Comparison of ENCODE assay signal across 1 cellular context in the genomic region with DNA sequence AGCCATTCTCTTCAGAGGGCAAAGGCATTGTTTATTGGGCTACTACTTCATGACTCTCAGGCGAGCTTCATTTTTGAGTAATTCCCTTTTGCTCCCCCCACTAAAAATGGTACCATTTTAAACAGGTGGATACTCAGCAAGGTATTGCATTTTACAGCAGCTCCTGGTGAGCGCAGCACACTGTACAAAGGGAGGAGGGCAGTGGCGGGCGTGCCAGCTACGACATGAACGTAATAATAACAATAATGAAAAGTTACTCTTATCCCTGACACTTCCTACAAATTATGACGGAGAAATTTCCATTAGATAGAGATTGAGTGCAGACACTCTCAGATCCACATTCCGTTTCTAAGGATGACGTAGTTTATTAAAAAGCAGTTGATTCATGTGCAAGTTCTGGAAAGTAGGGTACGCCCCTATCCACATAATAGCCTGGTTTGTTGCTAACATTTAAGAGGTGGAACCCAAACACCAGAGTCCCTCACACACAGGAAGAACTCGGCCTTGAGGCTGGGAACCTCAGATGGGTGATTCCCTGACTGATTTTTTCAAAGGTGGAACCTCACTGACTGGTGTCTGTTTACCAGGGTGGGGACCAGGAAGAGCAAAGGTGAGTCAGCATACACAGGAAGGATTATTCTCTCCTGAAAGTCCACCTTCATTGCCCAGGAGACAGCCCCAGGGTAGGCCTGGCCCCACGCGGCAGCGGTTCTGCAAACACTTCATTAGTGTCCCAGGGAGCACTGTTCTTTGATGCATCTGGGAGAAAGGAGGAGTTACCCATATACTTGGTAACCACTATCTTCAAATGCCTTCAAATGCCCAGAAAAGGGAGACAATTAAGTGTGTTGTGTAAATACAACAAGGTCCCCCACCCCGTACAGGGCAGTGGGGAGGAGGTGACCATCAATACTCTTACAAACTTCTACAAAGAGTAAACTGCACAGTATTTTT.
TF ChIP-seq lines count a peak whose summit lies in the region.

No MANE protein-coding gene starts in this region.

TF ChIP-seq in HepG2, 621 proteins besides CTCF, POLR2A, EP300 and RAD21 (continued from another document and continues in another):
- peak; percentile 97 for TF ChIP-seq ETV5 (CRISPR knock-in tag; IDR thresholded peaks at IDR 0.05; ENCODE audit: borderline replicate concordance)
- peak; percentile 53; the same call in 1 of the 2 replicates for TF ChIP-seq HBP1 (CRISPR knock-in tag; IDR thresholded peaks at IDR 0.05; ENCODE audit: low read depth)
- no peak for TF ChIP-seq PAF1 (CRISPR knock-in tag; IDR thresholded peaks at IDR 0.05)
- TF ChIP-seq, protein P1, sequence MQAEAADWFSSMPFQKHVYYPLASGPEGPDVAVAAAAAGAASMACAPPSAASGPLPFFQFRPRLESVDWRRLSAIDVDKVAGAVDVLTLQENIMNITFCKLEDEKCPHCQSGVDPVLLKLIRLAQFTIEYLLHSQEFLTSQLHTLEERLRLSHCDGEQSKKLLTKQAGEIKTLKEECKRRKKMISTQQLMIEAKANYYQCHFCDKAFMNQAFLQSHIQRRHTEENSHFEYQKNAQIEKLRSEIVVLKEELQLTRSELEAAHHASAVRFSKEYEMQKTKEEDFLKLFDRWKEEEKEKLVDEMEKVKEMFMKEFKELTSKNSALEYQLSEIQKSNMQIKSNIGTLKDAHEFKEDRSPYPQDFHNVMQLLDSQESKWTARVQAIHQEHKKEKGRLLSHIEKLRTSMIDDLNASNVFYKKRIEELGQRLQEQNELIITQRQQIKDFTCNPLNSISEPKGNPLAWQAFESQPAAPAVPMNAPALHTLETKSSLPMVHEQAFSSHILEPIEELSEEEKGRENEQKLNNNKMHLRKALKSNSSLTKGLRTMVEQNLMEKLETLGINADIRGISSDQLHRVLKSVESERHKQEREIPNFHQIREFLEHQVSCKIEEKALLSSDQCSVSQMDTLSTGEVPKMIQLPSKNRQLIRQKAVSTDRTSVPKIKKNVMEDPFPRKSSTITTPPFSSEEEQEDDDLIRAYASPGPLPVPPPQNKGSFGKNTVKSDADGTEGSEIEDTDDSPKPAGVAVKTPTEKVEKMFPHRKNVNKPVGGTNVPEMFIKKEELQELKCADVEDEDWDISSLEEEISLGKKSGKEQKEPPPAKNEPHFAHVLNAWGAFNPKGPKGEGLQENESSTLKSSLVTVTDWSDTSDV (CRISPR knock-in tag; IDR thresholded peaks at IDR 0.05), result no peak
- TF ChIP-seq TOE1 (CRISPR knock-in tag; IDR thresholded peaks at IDR 0.05), result peak; percentile 52; the same call in 1 of the 2 replicates
- TF ChIP-seq ZNF547 (CRISPR knock-in tag; IDR thresholded peaks at IDR 0.05), result 0 out of 2 replicates have a peak, but pooled peaks have one; percentile 46
- no peak for TF ChIP-seq ZNF17 (CRISPR knock-in tag; IDR thresholded peaks at IDR 0.05)
- no peak for TF ChIP-seq CAMTA2 (CRISPR knock-in tag; IDR thresholded peaks at IDR 0.05; ENCODE audit: borderline replicate concordance)
- TF ChIP-seq, protein P2, sequence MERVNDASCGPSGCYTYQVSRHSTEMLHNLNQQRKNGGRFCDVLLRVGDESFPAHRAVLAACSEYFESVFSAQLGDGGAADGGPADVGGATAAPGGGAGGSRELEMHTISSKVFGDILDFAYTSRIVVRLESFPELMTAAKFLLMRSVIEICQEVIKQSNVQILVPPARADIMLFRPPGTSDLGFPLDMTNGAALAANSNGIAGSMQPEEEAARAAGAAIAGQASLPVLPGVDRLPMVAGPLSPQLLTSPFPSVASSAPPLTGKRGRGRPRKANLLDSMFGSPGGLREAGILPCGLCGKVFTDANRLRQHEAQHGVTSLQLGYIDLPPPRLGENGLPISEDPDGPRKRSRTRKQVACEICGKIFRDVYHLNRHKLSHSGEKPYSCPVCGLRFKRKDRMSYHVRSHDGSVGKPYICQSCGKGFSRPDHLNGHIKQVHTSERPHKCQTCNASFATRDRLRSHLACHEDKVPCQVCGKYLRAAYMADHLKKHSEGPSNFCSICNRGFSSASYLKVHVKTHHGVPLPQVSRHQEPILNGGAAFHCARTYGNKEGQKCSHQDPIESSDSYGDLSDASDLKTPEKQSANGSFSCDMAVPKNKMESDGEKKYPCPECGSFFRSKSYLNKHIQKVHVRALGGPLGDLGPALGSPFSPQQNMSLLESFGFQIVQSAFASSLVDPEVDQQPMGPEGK (CRISPR knock-in tag; IDR thresholded peaks at IDR 0.05), result peak; percentile 94
- no peak for TF ChIP-seq ZNF660 (CRISPR knock-in tag; IDR thresholded peaks at IDR 0.05; ENCODE audit: borderline replicate concordance, low read depth)
- no peak for TF ChIP-seq ARID3A (IDR thresholded peaks at IDR 0.05; ENCODE audit: low read depth, low read length)
- peak; percentile 77 for TF ChIP-seq NKX3-1 (CRISPR knock-in tag; IDR thresholded peaks at IDR 0.05)
- peak; percentile 69; the same call in 1 of the 2 replicates for TF ChIP-seq ZBTB3 (CRISPR knock-in tag; IDR thresholded peaks at IDR 0.05; ENCODE audit: borderline replicate concordance, low read depth)
- no peak for TF ChIP-seq ZNF777 (CRISPR knock-in tag; IDR thresholded peaks at IDR 0.05)
- TF ChIP-seq NFRKB (IDR thresholded peaks at IDR 0.05), result no peak
- TF ChIP-seq XBP1 (CRISPR knock-in tag; IDR thresholded peaks at IDR 0.05), result no peak
- TF ChIP-seq, protein P3, sequence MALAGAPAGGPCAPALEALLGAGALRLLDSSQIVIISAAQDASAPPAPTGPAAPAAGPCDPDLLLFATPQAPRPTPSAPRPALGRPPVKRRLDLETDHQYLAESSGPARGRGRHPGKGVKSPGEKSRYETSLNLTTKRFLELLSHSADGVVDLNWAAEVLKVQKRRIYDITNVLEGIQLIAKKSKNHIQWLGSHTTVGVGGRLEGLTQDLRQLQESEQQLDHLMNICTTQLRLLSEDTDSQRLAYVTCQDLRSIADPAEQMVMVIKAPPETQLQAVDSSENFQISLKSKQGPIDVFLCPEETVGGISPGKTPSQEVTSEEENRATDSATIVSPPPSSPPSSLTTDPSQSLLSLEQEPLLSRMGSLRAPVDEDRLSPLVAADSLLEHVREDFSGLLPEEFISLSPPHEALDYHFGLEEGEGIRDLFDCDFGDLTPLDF (CRISPR knock-in tag; IDR thresholded peaks at IDR 0.05), result no peak
- TF ChIP-seq ZNF280B (CRISPR knock-in tag; IDR thresholded peaks at IDR 0.05; ENCODE audit: borderline replicate concordance), result no peak
- TF ChIP-seq MIXL1 (CRISPR knock-in tag; IDR thresholded peaks at IDR 0.05), result peak; percentile 95
- TF ChIP-seq, protein P4, sequence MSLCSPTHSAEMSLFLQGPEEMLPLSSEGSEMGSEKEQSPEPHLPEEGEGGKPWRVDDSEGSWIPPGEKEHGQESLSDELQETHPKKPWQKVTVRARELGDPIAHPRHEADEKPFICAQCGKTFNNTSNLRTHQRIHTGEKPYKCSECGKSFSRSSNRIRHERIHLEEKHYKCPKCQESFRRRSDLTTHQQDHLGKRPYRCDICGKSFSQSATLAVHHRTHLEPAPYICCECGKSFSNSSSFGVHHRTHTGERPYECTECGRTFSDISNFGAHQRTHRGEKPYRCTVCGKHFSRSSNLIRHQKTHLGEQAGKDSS (CRISPR knock-in tag; IDR thresholded peaks at IDR 0.05; ENCODE audit: borderline replicate concordance, low read depth), result peak; percentile 100
- TF ChIP-seq MYNN (CRISPR knock-in tag; IDR thresholded peaks at IDR 0.05; ENCODE audit: low read depth), result 0 out of 2 replicates have a peak, but pooled peaks have one; percentile 64
- TF ChIP-seq MXI1 (IDR thresholded peaks at IDR 0.05; ENCODE audit: borderline replicate concordance, low read depth, low read length), result peak; percentile 41; the same call in 1 of the 3 replicates
- TF ChIP-seq ZNF333 (CRISPR knock-in tag; IDR thresholded peaks at IDR 0.05; ENCODE audit: borderline replicate concordance), result no peak
- peak; percentile 96 for TF ChIP-seq TCF7 (IDR thresholded peaks at IDR 0.05; ENCODE audit: low read depth)
- no peak for TF ChIP-seq PBX3 (CRISPR knock-in tag; IDR thresholded peaks at IDR 0.05; ENCODE audit: borderline replicate concordance)
- TF ChIP-seq ZNF264 (CRISPR knock-in tag; IDR thresholded peaks at IDR 0.05), result no peak; the same call in 1 of the 2 replicates
- TF ChIP-seq ZNF263 (CRISPR knock-in tag; IDR thresholded peaks at IDR 0.05), result peak; percentile 99
- no peak; the same call in 1 of the 2 replicates for TF ChIP-seq SP4 (CRISPR knock-in tag; IDR thresholded peaks at IDR 0.05)
- TF ChIP-seq ZNF430 (CRISPR knock-in tag; IDR thresholded peaks at IDR 0.05), result peak; percentile 82
- no peak for TF ChIP-seq RNF2 (conservative IDR thresholded peaks at IDR 0.05; ENCODE audit: low read depth)
- no peak for TF ChIP-seq DR1 (CRISPR knock-in tag; IDR thresholded peaks at IDR 0.05)
- TF ChIP-seq KAT8 (CRISPR knock-in tag; IDR thresholded peaks at IDR 0.05), result peak; percentile 75; the same call in 1 of the 2 replicates
- no peak for TF ChIP-seq NRL (CRISPR knock-in tag; IDR thresholded peaks at IDR 0.05; ENCODE audit: borderline replicate concordance)
- TF ChIP-seq PRDM10 (CRISPR knock-in tag; IDR thresholded peaks at IDR 0.05; ENCODE audit: low read depth), result peak; percentile 54; the same call in 1 of the 2 replicates
- no peak for TF ChIP-seq FOXA1 (IDR thresholded peaks at IDR 0.05)
- peak; percentile 82 for TF ChIP-seq FOXA1 (CRISPR knock-in tag; IDR thresholded peaks at IDR 0.05)
- TF ChIP-seq PAWR (CRISPR knock-in tag; IDR thresholded peaks at IDR 0.05; ENCODE audit: borderline replicate concordance), result no peak
- 0 out of 2 replicates have a peak, but pooled peaks have one; percentile 6 for TF ChIP-seq ZBTB8A (CRISPR knock-in tag; IDR thresholded peaks at IDR 0.05; ENCODE audit: borderline replicate concordance, low read depth)
- no peak for TF ChIP-seq TAF1 (CRISPR knock-in tag; IDR thresholded peaks at IDR 0.05)
- no peak for TF ChIP-seq SIN3A (IDR thresholded peaks at IDR 0.05; ENCODE audit: borderline replicate concordance, low read depth, low read length)
- TF ChIP-seq ZNF253 (CRISPR knock-in tag; IDR thresholded peaks at IDR 0.05; ENCODE audit: borderline replicate concordance), result no peak
- TF ChIP-seq ZNF383 (CRISPR knock-in tag; IDR thresholded peaks at IDR 0.05; ENCODE audit: borderline replicate concordance), result no peak
- TF ChIP-seq IRF2 (CRISPR knock-in tag; IDR thresholded peaks at IDR 0.05), result peak; percentile 82
- TF ChIP-seq BRD4 (CRISPR knock-in tag; IDR thresholded peaks at IDR 0.05), result no peak
